Comparison of ENCODE assay signal across 8 cellular contexts in genomic region chr7:101216860-101217387, GRCh38. TPM values are rescaled to one million over a fixed set of nuclear protein-coding genes. Genes with fewer than 3 reads are reported as not detected.
DNase-seq lines count a peak whose midpoint lies in the region; ATAC-seq and TF ChIP-seq lines count a peak whose summit lies in the region.

No MANE protein-coding gene starts in this region.

- H3K27ac ChIP-seq in GM23338 (ENCODE audit: low read depth) (no peak overlapping the region), OCI-LY3 (ENCODE audit: low read length) (peak overlapping the region; percentile 74)

- H3F3A ChIP-seq in GM23338 (replicated peaks; ENCODE audit: low read depth), result 0 out of 2 replicates have a peak, but pooled peaks cover 3% of the 10 kb centered on the region

- peak; percentile 58 for DNase-seq in GM23338 (ENCODE audit: low spot score)
- DNase-seq in effector memory CD8-positive, alpha-beta T cell, result peak in 1 of 3 experiments; percentile 10
- no peak for DNase-seq in GM13976 (ENCODE audit: low spot score)
- no peak for DNase-seq in posterior vena cava (ENCODE audit: low spot score)
- no peak for DNase-seq in NCI-H1436 treated with DMSO at 0.1 percent for 48 hours (lab: John Stamatoyannopoulos, UW)

- 0 out of 2 replicates have a peak, but pooled peaks have one; percentile 19 for TF ChIP-seq CTCF in GM12874 (IDR thresholded peaks at IDR 0.05; ENCODE audit: insufficient read depth, low read depth, low read length)
- TF ChIP-seq CTCF in GM23338 (conservative IDR thresholded peaks at IDR 0.05; ENCODE audit: low read depth in 2 of 2), result no peak
- TF ChIP-seq CTCF in OCI-LY3 (IDR thresholded peaks at IDR 0.05; ENCODE audit: low read depth, low read length), result peak; percentile 18; the same call in 1 of the 2 replicates
- TF ChIP-seq CTCF in nephron (IDR thresholded peaks at IDR 0.05; ENCODE audit: unreplicated experiment in 3 of 3), result no peak
- TF ChIP-seq CTCF in GM13976 (IDR thresholded peaks at IDR 0.05; ENCODE audit: borderline replicate concordance, control extremely low read depth, extremely low read depth, insufficient read depth, missing control alignments), result no peak

- in situ Hi-C loops in GM13976 (cut with MboI; ENCODE audit: low sequenced_read_pairs, unreplicated experiment), result no loop called here

- peak; percentile 37 for ATAC-seq in GM23338
- no peak for ATAC-seq in effector memory CD8-positive, alpha-beta T cell (replicated peaks)

- H3K27me3 ChIP-seq in GM23338 (ENCODE audit: insufficient read depth) (no peaks in the 10 kb centered on the region), OCI-LY3 (ENCODE audit: low read depth, low read length) (no peaks in the 10 kb centered on the region)

- H3K36me3 Mint-ChIP-seq in GM23338 (ENCODE audit: low read depth), result peaks cover 5% of the 10 kb centered on the region
- peaks cover 39% of the 10 kb centered on the region for H3K36me3 Mint-ChIP-seq in effector memory CD8-positive, alpha-beta T cell (ENCODE audit: insufficient read depth)
- peaks cover 22% of the 10 kb centered on the region for H3K36me3 Mint-ChIP-seq in nephron (ENCODE audit: low read depth)

- H3K4me1 ChIP-seq in GM23338 (ENCODE audit: insufficient read depth) (peaks cover 12% of the 10 kb centered on the region), OCI-LY3 (ENCODE audit: low read length) (peaks cover 12% of the 10 kb centered on the region)

- peak overlapping the region; percentile 88 for H3K9ac ChIP-seq in OCI-LY3 (ENCODE audit: low read length)

- H3K4me1 Mint-ChIP-seq in GM23338, result peaks cover 20% of the 10 kb centered on the region; the same call in 2 of the 3 replicates
- peaks cover 41 to 42% of the 10 kb centered on the region in 2 donors for H3K4me1 Mint-ChIP-seq in effector memory CD8-positive, alpha-beta T cell (ENCODE audit: low read depth in 2 of 2)
- peaks cover 31% of the 10 kb centered on the region for H3K4me1 Mint-ChIP-seq in nephron

- no peaks in the 10 kb centered on the region for H3K9me3 ChIP-seq in OCI-LY3 (ENCODE audit: insufficient read depth, low read length)

- peak overlapping the region; percentile 77 for H3K4me2 ChIP-seq in GM23338
- H3K4me2 ChIP-seq in OCI-LY3 (ENCODE audit: low read length), result peak overlapping the region; percentile 95

- peak overlapping the region; percentile 97 for H3K4me3 Mint-ChIP-seq in GM23338
- peak overlapping the region; percentile 95 for H3K4me3 Mint-ChIP-seq in effector memory CD8-positive, alpha-beta T cell
- peak overlapping the region; percentile 95 to 97 (median 95) for H3K4me3 Mint-ChIP-seq in nephron

- H3K9me3 Mint-ChIP-seq in GM23338, result no peaks in the 10 kb centered on the region
- no peaks in the 10 kb centered on the region for H3K9me3 Mint-ChIP-seq in effector memory CD8-positive, alpha-beta T cell
- H3K9me3 Mint-ChIP-seq in nephron, result no peaks in the 10 kb centered on the region

- H3K36me3 ChIP-seq in GM23338 (ENCODE audit: insufficient read depth), result no peaks in the 10 kb centered on the region
- H3K36me3 ChIP-seq in OCI-LY3 (replicated peaks; ENCODE audit: low read depth, low read length), result peaks cover 6% of the 10 kb centered on the region

- intact Hi-C loops in posterior vena cava (cut with DNase I), result no loop called here

- H3K79me2 ChIP-seq in GM23338 (replicated peaks; ENCODE audit: insufficient read depth), result peaks cover 32% of the 10 kb centered on the region
- peaks cover 32% of the 10 kb centered on the region for H3K79me2 ChIP-seq in OCI-LY3 (ENCODE audit: low read length)

- H3K4me3 ChIP-seq in GM23338 (peak overlapping the region; percentile 64), OCI-LY3 (ENCODE audit: low read length) (peak overlapping the region; percentile 87)

- H3K27ac Mint-ChIP-seq in GM23338, result no peak overlapping the region
- H3K27ac Mint-ChIP-seq in effector memory CD8-positive, alpha-beta T cell, result peak overlapping the region; percentile 65 to 98
- peak overlapping the region in 1 of 3 experiments; percentile 91 for H3K27ac Mint-ChIP-seq in nephron

- H3K9me2 ChIP-seq in GM23338 (ENCODE audit: insufficient read depth), result no peaks in the 10 kb centered on the region

- H2AFZ ChIP-seq in GM23338 (peak overlapping the region; percentile 66; the same call in 1 of the 2 replicates), OCI-LY3 (ENCODE audit: low read depth, low read length) (peak overlapping the region; percentile 29; the same call in 1 of the 2 replicates)

- H3K27me3 Mint-ChIP-seq in GM23338 (ENCODE audit: insufficient read depth, low read depth, poor library complexity), result peaks cover 14% of the 10 kb centered on the region
- no peaks in the 10 kb centered on the region for H3K27me3 Mint-ChIP-seq in effector memory CD8-positive, alpha-beta T cell
- H3K27me3 Mint-ChIP-seq in nephron (ENCODE audit: low read depth), result no peaks in the 10 kb centered on the region

- H4K20me1 ChIP-seq in GM23338 (replicated peaks; ENCODE audit: insufficient read depth) (0 out of 2 replicates have a peak, but pooled peaks cover 4% of the 10 kb centered on the region), OCI-LY3 (ENCODE audit: insufficient read depth, low read length) (no peaks in the 10 kb centered on the region)

TF ChIP-seq in GM23338, 12 proteins besides CTCF, POLR2A, EP300 and RAD21:
- TF ChIP-seq STAT1 (IDR thresholded peaks at IDR 0.05; ENCODE audit: unreplicated experiment) (no peak), ZNF114 (CRISPR knock-in tag; IDR thresholded peaks at IDR 0.05) (no peak), EZH2 (IDR thresholded peaks at IDR 0.05; ENCODE audit: low read depth, unreplicated experiment) (no peak), REST (IDR thresholded peaks at IDR 0.05; ENCODE audit: unreplicated experiment) (no peak), NANOG (IDR thresholded peaks at IDR 0.05; ENCODE audit: borderline replicate concordance) (no peak), CREB1 (CRISPR knock-in tag; IDR thresholded peaks at IDR 0.05; ENCODE audit: low read depth) (no peak)

RNA-seq across cellular contexts. Expression of gene PLOD3, which starts 0.5 kb away (rescaled TPM):
- total RNA-seq in GM23338 (2014; rRNA removed; shearing (Covaris generic)), result 28.5 and 40.7 TPM in 2 replicates
- polyA plus RNA-seq in GM23338 (2016; fragmentation: Nextera tagmentation; extraction: Ambion mirVana), result 33.9 and 35.2 TPM in 2 replicates
- total RNA-seq in posterior vena cava, result 10 to 100 TPM; 59.6 to 64.3 TPM

RNA-seq across cellular contexts. Expression of gene ZNHIT1, which starts 1.0 kb away (rescaled TPM):
- 61.9 and 64.6 TPM in 2 replicates for total RNA-seq in GM23338 (2014; rRNA removed; shearing (Covaris generic))
- 113 and 136 TPM in 2 replicates for polyA plus RNA-seq in GM23338 (2016; fragmentation: Nextera tagmentation; extraction: Ambion mirVana)
- 10 to 100 TPM; 44.6 to 50.4 TPM for total RNA-seq in posterior vena cava

RNA-seq across cellular contexts. Expression of gene MOGAT3, which starts 16.1 kb away (rescaled TPM):
- 0.85 TPM in 1 of 2 replicates, not detected in the other for total RNA-seq in GM23338 (2014; rRNA removed; shearing (Covaris generic))
- 0.21 and 0.44 TPM in 2 replicates for polyA plus RNA-seq in GM23338 (2016; fragmentation: Nextera tagmentation; extraction: Ambion mirVana)
- total RNA-seq in posterior vena cava, result not detected

RNA-seq across cellular contexts. Expression of gene CLDN15, which starts 20.7 kb away (rescaled TPM):
- total RNA-seq in GM23338 (2014; rRNA removed; shearing (Covaris generic)), result 3.6 and 3.7 TPM in 2 replicates
- 4.1 and 4.3 TPM in 2 replicates for polyA plus RNA-seq in GM23338 (2016; fragmentation: Nextera tagmentation; extraction: Ambion mirVana)
- 1 to 10 TPM; 4.9 to 5.1 TPM for total RNA-seq in posterior vena cava

RNA-seq across cellular contexts. Expression of gene FIS1, which starts 28.0 kb away (rescaled TPM):
- total RNA-seq in GM23338 (2014; rRNA removed; shearing (Covaris generic)), result 95.4 and 131 TPM in 2 replicates
- 130 and 143 TPM in 2 replicates for polyA plus RNA-seq in GM23338 (2016; fragmentation: Nextera tagmentation; extraction: Ambion mirVana)
- 100 to 1,000 TPM; 166 to 181 TPM for total RNA-seq in posterior vena cava

Comparison
In these comparisons a context has a peak if more than half of its experiments do, and no peak if none do; other contexts are left out.
1. CTCF ChIP-seq: peak in GM12874 (single experiment) and OCI-LY3 (single experiment); none in GM23338 (0 of 2), nephron (0 of 3) and GM13976 (single experiment).
2. Peak in every context shown above with its lines, with median percentiles within 50 percentile points of each other: H3K4me3 Mint-ChIP-seq.